Comparison of ENCODE assay signal across 28 cellular contexts in the genomic region with DNA sequence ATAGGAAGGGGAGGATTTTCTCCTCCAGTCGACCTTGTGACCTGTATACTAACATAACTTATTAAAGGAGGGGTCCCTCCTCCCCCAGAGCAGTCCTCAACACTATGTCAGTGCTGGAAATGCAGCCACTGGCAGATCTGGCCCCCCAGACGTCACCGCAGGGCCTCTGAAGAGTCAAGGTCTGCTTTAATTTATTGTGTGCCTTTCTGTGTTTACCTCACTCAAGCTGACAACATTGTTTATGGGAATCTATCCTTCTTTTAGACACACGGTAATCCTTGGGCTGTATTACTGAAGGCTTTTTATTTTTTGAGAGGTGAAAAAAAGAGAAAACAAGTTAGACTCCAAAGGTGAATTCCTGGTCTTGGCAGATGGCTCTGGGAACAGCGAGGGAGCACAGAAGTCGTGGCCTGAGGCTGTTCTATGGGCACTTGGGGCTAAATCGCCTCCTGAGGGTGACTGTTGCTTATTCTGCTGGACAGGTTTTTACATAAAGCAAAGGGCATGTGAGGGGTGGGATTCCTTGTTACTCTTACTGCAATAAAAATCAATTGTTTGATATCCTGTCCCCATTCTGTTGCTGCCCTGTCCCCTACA. TPM values are rescaled to one million over a fixed set of nuclear protein-coding genes. Genes with fewer than 3 reads are reported as not detected.
DNase-seq lines count a peak whose midpoint lies in the region; ATAC-seq, FAIRE-seq and TF ChIP-seq lines count a peak whose summit lies in the region.
"Had no signal": no experiment of that assay in that cellular context is flagged by ENCODE, and none has a peak within 500 bp of the region (broad histone marks: within the 10 kb centered on the region; RNA-seq: fewer than 3 reads in every experiment).

No MANE protein-coding gene starts in this region.

- H3K4me3 ChIP-seq in hepatocyte (no peak overlapping the region), left lung (no peak overlapping the region)

- H3K9me3 ChIP-seq in hepatocyte (ENCODE audit: low read depth) (no peaks in the 10 kb centered on the region), left lung (no peaks in the 10 kb centered on the region)
- H3K9me3 ChIP-seq: BE2C had no signal

- H3K4me1 ChIP-seq in hepatocyte (ENCODE audit: insufficient read depth) (peaks cover 31% of the 10 kb centered on the region), left lung (no peaks in the 10 kb centered on the region)
- H3K4me1 ChIP-seq: BE2C had no signal

- intact Hi-C loops in left lung (cut with DNase I): no loop called here

- H4K20me1 ChIP-seq in hepatocyte (ENCODE audit: insufficient read depth, poor library complexity, severe bottlenecking): no peaks in the 10 kb centered on the region

- H3K9me2 ChIP-seq in hepatocyte (replicated peaks; ENCODE audit: insufficient read depth): no peaks in the 10 kb centered on the region

- no peak for FAIRE-seq in H54 (lab: Jason Lieb, UNC)
- FAIRE-seq: GM12891, H1 had no signal

- no peaks in the 10 kb centered on the region for H3K36me3 Mint-ChIP-seq in mesothelial cell of epicardium
- H3K36me3 Mint-ChIP-seq: CD14-positive monocyte; CD8-positive, alpha-beta memory T cell had no signal

- peaks cover 7% of the 10 kb centered on the region for H3K79me2 ChIP-seq in hepatocyte

- peak overlapping the region; percentile 73 for H3K27ac Mint-ChIP-seq in mesothelial cell of epicardium
- H3K27ac Mint-ChIP-seq: CD14-positive monocyte had no signal

- peaks cover 22% of the 10 kb centered on the region for H3K4me1 Mint-ChIP-seq in mesothelial cell of epicardium
- H3K4me1 Mint-ChIP-seq: CD8-positive, alpha-beta memory T cell had no signal

- TF ChIP-seq CTCF in VCaP (conservative IDR thresholded peaks at IDR 0.05) (no peak), hepatocyte (IDR thresholded peaks at IDR 0.05; ENCODE audit: poor library complexity) (no peak), mesothelial cell of epicardium (IDR thresholded peaks at IDR 0.05; ENCODE audit: unreplicated experiment) (no peak), left lung (IDR thresholded peaks at IDR 0.05) (no peak)

- H3K27ac ChIP-seq in VCaP (peak overlapping the region; percentile 82), hepatocyte (peak overlapping the region; percentile 84), left lung (no peak overlapping the region)
- H3K27ac ChIP-seq: RWPE1 had no signal

- 40% methylated on average over 7 of the region's 7 CpGs for WGBS in hepatocyte (ENCODE audit: low lambda C conversion rate, missing lambda C conversion rate)

- H3K36me3 ChIP-seq in hepatocyte (replicated peaks; ENCODE audit: insufficient read depth, low read depth): no peaks in the 10 kb centered on the region
- peaks cover 0 to 17% of the 10 kb centered on the region in 2 donors for H3K36me3 ChIP-seq in left lung
- H3K36me3 ChIP-seq: BE2C had no signal

- no peak for TF ChIP-seq POLR2A in H54 (IDR thresholded peaks at IDR 0.05; ENCODE audit: low read depth, low read length)

- H2AFZ ChIP-seq in hepatocyte: no peak overlapping the region

- H3K27me3 ChIP-seq in hepatocyte (no peaks in the 10 kb centered on the region), left lung (no peaks in the 10 kb centered on the region)
- H3K27me3 ChIP-seq: BE2C had no signal

- H3K27me3 Mint-ChIP-seq in mesothelial cell of epicardium (ENCODE audit: low read depth): no peaks in the 10 kb centered on the region

- peak overlapping the region; percentile 20 for H3K4me2 ChIP-seq in hepatocyte

- peaks cover 3% of the 10 kb centered on the region for H3K9me3 Mint-ChIP-seq in mesothelial cell of epicardium
- H3K9me3 Mint-ChIP-seq: CD14-positive monocyte; CD8-positive, alpha-beta memory T cell had no signal

- H3K4me3 Mint-ChIP-seq in mesothelial cell of epicardium: no peak overlapping the region
- H3K4me3 Mint-ChIP-seq: CD14-positive monocyte; CD8-positive, alpha-beta memory T cell had no signal

- DNase-seq in ELF-1 (ENCODE audit: low read depth, low spot score): peak; percentile 49
- no peak for DNase-seq in hepatocyte (ENCODE audit: low spot score)
- DNase-seq in mesothelial cell of epicardium (ENCODE audit: low spot score in 2 of 2, unreplicated experiment in 2 of 2): peak in 1 of 2 experiments; percentile 34
- DNase-seq in left lung: no peak
- DNase-seq in superior temporal gyrus (ENCODE audit: extremely low spot score): no peak
- DNase-seq in H54 (ENCODE audit: insufficient read length, low spot score): no peak
- DNase-seq: 8988T; ACHN; BE2C; CD8-positive, alpha-beta memory T cell; DMS 273 treated with DMSO at 0.1 percent for 48 hours; DMS79; EL; GF-D8; Kasumi-1; NCI-H1092 treated with DMSO at 0.1 percent for 48 hours; NCI-H1436 treated with DMSO at 0.1 percent for 48 hours; NCI-H187 treated with DMSO at 0.1 percent for 48 hours; NCI-H446 treated with DMSO at 0.1 percent for 48 hours; SHP77 had no signal

- ATAC-seq in left lung (no peak), esophagus mucosa (no peak)
- ATAC-seq: HCT116, Panc1 had no signal

RNA-seq across cellular contexts. Expression of a gene that starts 13.5 kb away (rescaled TPM):
- 29.6 and 30.7 TPM in 2 replicates for total RNA-seq in hepatocyte
- 14.7 and 20.4 TPM in 2 replicates for polyA plus RNA-seq in hepatocyte
- 70.0 to 74.1 TPM (median 70.1 TPM) in 3 replicates for total RNA-seq in mesothelial cell of epicardium
- total RNA-seq in left lung: 10 to 100 TPM; 37.7 to 41.9 TPM
- total RNA-seq in esophagus mucosa: 19.2 TPM

Comparison
In these comparisons a context has a peak if more than half of its experiments do, and no peak if none do; other contexts are left out.
1. H3K27ac ChIP-seq: peak in VCaP (single experiment) and hepatocyte (single experiment); none in left lung (0 of 2).